In the genomic region with DNA sequence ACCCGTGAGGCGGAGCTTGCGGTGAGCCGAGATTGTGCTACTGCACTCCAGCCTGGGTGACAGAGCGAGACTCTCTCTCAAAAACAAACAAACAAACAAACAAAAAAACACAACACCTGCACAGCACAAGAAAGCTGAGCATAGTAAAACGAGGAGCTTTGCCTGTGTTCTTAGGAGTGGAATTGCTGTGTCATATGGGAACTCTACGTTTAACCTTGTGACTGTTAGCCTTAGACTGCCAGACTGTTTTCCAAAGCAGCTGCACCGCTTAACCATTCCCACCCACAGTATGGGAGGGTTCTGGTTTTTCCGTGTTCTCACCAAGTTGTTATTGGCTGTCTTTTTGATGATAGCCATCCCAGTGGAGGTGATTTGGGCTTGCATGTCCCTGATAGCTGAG, we compare ENCODE assay signal across 28 cellular contexts. TPM values are rescaled to one million over a fixed set of nuclear protein-coding genes. Genes with fewer than 3 reads are reported as not detected.
"Had no signal": no experiment of that assay in that cellular context is flagged by ENCODE, and none has a peak within 500 bp of the region (broad histone marks: within the 10 kb centered on the region; RNA-seq: fewer than 3 reads in every experiment).

No MANE protein-coding gene starts in this region.

- H3K27me3 ChIP-seq: colonic mucosa, ovary, tibial nerve, upper lobe of right lung, vagina had no signal

- H3K36me3 ChIP-seq: colonic mucosa, left ventricle myocardium inferior, lower lobe of right lung, ovary, thoracic aorta, upper lobe of right lung, vagina had no signal

- H3K27ac ChIP-seq: colonic mucosa, esophagus squamous epithelium, left ventricle myocardium inferior, lower lobe of right lung, ovary, psoas muscle, thoracic aorta, tibial nerve, upper lobe of right lung, vagina had no signal

- H3K9me3 ChIP-seq: colonic mucosa, esophagus squamous epithelium, left ventricle myocardium inferior, lower lobe of right lung, ovary, psoas muscle, thoracic aorta, tibial nerve, upper lobe of right lung, vagina had no signal

- DNase-seq: colonic mucosa; dermis blood vessel endothelial cell; effector memory CD4-positive, alpha-beta T cell; esophagus squamous epithelium; foreskin melanocyte; hypothalamus; immature natural killer cell; islet precursor cell; kidney glomerular epithelial cell; left colon; left ventricle myocardium inferior; lower lobe of right lung; naive thymus-derived CD8-positive, alpha-beta T cell; nephron progenitor cell; nucleus accumbens; ovary; posterior cingulate gyrus; psoas muscle; right cardiac atrium; small intestine; stimulated activated CD4-positive, alpha-beta T cell treated with anti-CD3 and anti-CD28 coated beads, Interleukin-15, amount 100 ng/mL, for 24 hours; stimulated activated CD4-positive, alpha-beta T cell treated with anti-CD3 and anti-CD28 coated beads, Interleukin-2, amount 100 ng/mL, for 48 hours; stimulated activated naive B cell treated with anti-CD40 and anti-IgM and Interleukin-4, amounts not matched to agents 10 μg/mL and 1 μg/mL and 100 μg/mL, for 72 hours; upper lobe of right lung had no signal

- ATAC-seq: left colon; lower lobe of right lung; naive thymus-derived CD8-positive, alpha-beta T cell; psoas muscle; right cardiac atrium; stimulated activated naive B cell treated with anti-CD40 and anti-IgM and Interleukin-4, amounts not matched to agents 10 μg/mL and 1 μg/mL and 100 μg/mL, for 72 hours; upper lobe of right lung had no signal

- FAIRE-seq: endothelial cell of umbilical vein, small intestine had no signal

- H3K4me1 ChIP-seq: colonic mucosa, psoas muscle, upper lobe of right lung, vagina had no signal

- H3K4me3 ChIP-seq: colonic mucosa, esophagus squamous epithelium, left ventricle myocardium inferior, lower lobe of right lung, ovary, psoas muscle, thoracic aorta, tibial nerve, upper lobe of right lung, vagina had no signal

RNA-seq across cellular contexts. Expression of a gene that starts 9.1 kb away (rescaled TPM):
- total RNA-seq: endothelial cell of umbilical vein; naive thymus-derived CD8-positive, alpha-beta T cell had no signal
